In the genomic region with DNA sequence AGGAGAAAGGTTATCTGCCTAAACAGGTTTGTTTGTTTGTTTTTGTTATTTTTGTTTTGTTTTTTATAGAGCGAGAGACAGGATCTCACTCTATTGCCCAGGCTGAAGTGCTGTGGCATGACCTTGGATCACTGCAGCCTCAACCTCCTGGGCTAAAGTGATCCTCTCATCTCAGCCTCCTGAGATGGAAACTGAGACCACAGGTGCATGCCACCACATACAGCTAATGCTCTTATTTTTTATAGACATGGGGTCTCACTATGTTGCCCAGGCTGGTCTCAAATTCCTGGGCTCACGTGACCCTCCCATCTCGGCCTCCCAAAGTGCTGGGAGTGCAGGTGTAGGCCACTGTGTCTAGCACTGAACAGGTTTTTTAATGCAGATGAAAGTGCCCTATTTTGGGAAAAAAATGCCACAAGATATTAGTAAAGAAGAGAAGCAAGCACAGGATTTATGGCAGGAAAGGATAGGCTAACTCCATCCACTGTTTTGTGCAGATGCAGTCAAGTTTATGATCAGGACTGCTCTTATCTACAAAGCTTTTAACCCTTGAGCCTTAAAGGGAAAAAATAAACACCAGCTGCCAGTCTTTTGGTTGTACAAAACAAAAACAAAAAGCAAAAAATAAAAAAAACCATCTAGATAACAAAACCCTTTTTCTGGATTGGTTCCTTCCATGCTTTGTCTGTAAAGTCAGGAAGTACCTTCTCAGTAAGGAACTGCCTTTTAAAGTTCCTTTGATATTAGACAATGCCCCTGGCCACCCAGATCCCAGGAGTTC, we compare ENCODE assay signal across 2 cellular contexts.
TF ChIP-seq lines count a peak whose summit lies in the region.

No MANE protein-coding gene starts in this region.

TF ChIP-seq in GM12878, 131 proteins besides CTCF, POLR2A, EP300 and RAD21:
- TF ChIP-seq KLF5 (IDR thresholded peaks at IDR 0.05; ENCODE audit: partially characterized antibody), result no peak
- TF ChIP-seq YY1 (IDR thresholded peaks at IDR 0.05; ENCODE audit: low read depth, low read length), result no peak
- TF ChIP-seq CHD1 (IDR thresholded peaks at IDR 0.05; ENCODE audit: low read depth, low read length), result no peak

TF ChIP-seq in HEK293T, 16 proteins besides CTCF, POLR2A, EP300 and RAD21:
- no peak for TF ChIP-seq TARDBP (IDR thresholded peaks at IDR 0.05)
- no peak for TF ChIP-seq FOXM1 (IDR thresholded peaks at IDR 0.05; ENCODE audit: borderline replicate concordance)
- no peak for TF ChIP-seq CTBP1 (IDR thresholded peaks at IDR 0.05; ENCODE audit: borderline replicate concordance)
- TF ChIP-seq LEF1 (IDR thresholded peaks at IDR 0.05; ENCODE audit: borderline replicate concordance), result no peak
- TF ChIP-seq SUZ12 (IDR thresholded peaks at IDR 0.05), result no peak
- no peak for TF ChIP-seq PKNOX1 (IDR thresholded peaks at IDR 0.05)
- TF ChIP-seq HDGF (IDR thresholded peaks at IDR 0.05; ENCODE audit: borderline replicate concordance), result no peak
- no peak for TF ChIP-seq FOXK2 (IDR thresholded peaks at IDR 0.05)
- TF ChIP-seq L3MBTL2 (conservative IDR thresholded peaks at IDR 0.05), result no peak
- no peak for TF ChIP-seq ELF4 (IDR thresholded peaks at IDR 0.05)
- no peak for TF ChIP-seq FOXA1 (IDR thresholded peaks at IDR 0.05)
- TF ChIP-seq ARNT (IDR thresholded peaks at IDR 0.05), result no peak
